ENCODE assay signal across 8 cellular contexts in genomic region chr6:10404107-10404798, GRCh38. TPM values are rescaled to one million over a fixed set of nuclear protein-coding genes. Genes with fewer than 3 reads are reported as not detected.
DNase-seq lines count a peak whose midpoint lies in the region; ATAC-seq lines count a peak whose summit lies in the region.

No MANE protein-coding gene starts in this region.

- H3K4me1 ChIP-seq in HUES64 (ENCODE audit: insufficient read depth, low read length): peaks cover 72% of the 10 kb centered on the region
- H3K4me1 ChIP-seq in naive thymus-derived CD4-positive, alpha-beta T cell (ENCODE audit: control insufficient read depth in 2 of 2, insufficient read depth in 2 of 2, low read length in 2 of 2): peaks cover 10 to 12% of the 10 kb centered on the region in 2 donors

- ATAC-seq in GM21526 (IDR thresholded peaks at IDR 0.05; ENCODE audit: low FRiP score, unreplicated experiment) (peak; percentile 95), esophagus mucosa (peak; percentile 93)
- peak; percentile 93 for ATAC-seq in naive thymus-derived CD4-positive, alpha-beta T cell
- ATAC-seq in stimulated activated effector memory CD8-positive, alpha-beta T cell treated with anti-CD3 and anti-CD28 coated beads, Interleukin-12 subunit alpha, Interleukin-12 subunit beta, amount 100 ng/mL, for 72 hours: peak; percentile 98

- H3K36me3 Mint-ChIP-seq in naive thymus-derived CD4-positive, alpha-beta T cell: peaks cover 0 to 27% (median 1%) of the 10 kb centered on the region in 5 donors
- no peaks in the 10 kb centered on the region for H3K36me3 Mint-ChIP-seq in stimulated activated effector memory CD8-positive, alpha-beta T cell treated with anti-CD3 and anti-CD28 coated beads, Interleukin-12 subunit alpha, Interleukin-12 subunit beta, amount 100 ng/mL, for 72 hours

- H3K27me3 Mint-ChIP-seq in naive thymus-derived CD4-positive, alpha-beta T cell: peaks cover 48 to 90% (median 66%) of the 10 kb centered on the region in 5 donors

- peaks cover 4 to 90% (median 43%) of the 10 kb centered on the region in 11 donors for H3K9me3 Mint-ChIP-seq in naive thymus-derived CD4-positive, alpha-beta T cell
- peaks cover 3% of the 10 kb centered on the region for H3K9me3 Mint-ChIP-seq in stimulated activated effector memory CD8-positive, alpha-beta T cell treated with anti-CD3 and anti-CD28 coated beads, Interleukin-12 subunit alpha, Interleukin-12 subunit beta, amount 100 ng/mL, for 72 hours

- peak overlapping the region; percentile 69 for H3K9ac ChIP-seq in HUES64 (ENCODE audit: low read depth, low read length)

- intact Hi-C loops in naive thymus-derived CD4-positive, alpha-beta T cell (cut with micrococcal nuclease): loop anchor here (1.0 to 10.0 kb wide), 11 partner anchors 8 to 1969 kb away; partner anchors contain the start of genes C6orf52 (in 2 of the 2), PAK1IP1 (in 2 of the 2), SLC35B3 (in 2 of the 2) and MAK (in 1 of the 2)

- POLR2A ChIA-PET in naive thymus-derived CD4-positive, alpha-beta T cell (lab: Charles Lee): no interaction called here

- H3K4me1 Mint-ChIP-seq in naive thymus-derived CD4-positive, alpha-beta T cell: peaks cover 6 to 20% (median 14%) of the 10 kb centered on the region in 7 donors
- peaks cover 1% of the 10 kb centered on the region for H3K4me1 Mint-ChIP-seq in stimulated activated effector memory CD8-positive, alpha-beta T cell treated with anti-CD3 and anti-CD28 coated beads, Interleukin-12 subunit alpha, Interleukin-12 subunit beta, amount 100 ng/mL, for 72 hours

- H3K27me3 ChIP-seq in HUES64 (ENCODE audit: insufficient read depth, low read length): peaks cover 95% of the 10 kb centered on the region
- H3K27me3 ChIP-seq in naive thymus-derived CD4-positive, alpha-beta T cell (ENCODE audit: control insufficient read depth in 2 of 2, insufficient read depth in 2 of 2, low read length in 2 of 2): peaks cover 0 to 9% of the 10 kb centered on the region in 2 donors

- H3K27ac Mint-ChIP-seq in naive thymus-derived CD4-positive, alpha-beta T cell: peak overlapping the region in 8 of 9 donors; percentile 41 to 90 (median 72)
- peak overlapping the region; percentile 54 for H3K27ac Mint-ChIP-seq in stimulated activated effector memory CD8-positive, alpha-beta T cell treated with anti-CD3 and anti-CD28 coated beads, Interleukin-12 subunit alpha, Interleukin-12 subunit beta, amount 100 ng/mL, for 72 hours

- peak overlapping the region; percentile 78; the same call in 1 of the 2 replicates for H3K27ac ChIP-seq in HUES64 (ENCODE audit: low read depth, low read length)
- peak overlapping the region; percentile 9 for H3K27ac ChIP-seq in naive thymus-derived CD4-positive, alpha-beta T cell (ENCODE audit: low read depth, low read length)

- CTCF ChIA-PET in naive thymus-derived CD4-positive, alpha-beta T cell (lab: Charles Lee): no interaction called here

- H3K36me3 ChIP-seq in HUES64 (ENCODE audit: insufficient read depth, low read length): no peaks in the 10 kb centered on the region; the same call in 1 of the 2 replicates
- H3K36me3 ChIP-seq in naive thymus-derived CD4-positive, alpha-beta T cell (ENCODE audit: control insufficient read depth in 2 of 3, insufficient read depth in 3 of 3, low read length in 3 of 3): no peaks in the 10 kb centered on the region

- under 1% methylated on average over 87 of the region's 87 CpGs for WGBS in HUES64

- H3K9me3 ChIP-seq in HUES64 (ENCODE audit: insufficient read depth, low read depth, low read length): no peaks in the 10 kb centered on the region
- peaks cover 0 to 15% (median 0%) of the 10 kb centered on the region in 3 experiments for H3K9me3 ChIP-seq in naive thymus-derived CD4-positive, alpha-beta T cell (ENCODE audit: control insufficient read depth in 2 of 3, low read length in 3 of 3)

- peak overlapping the region; percentile 74 for H3K4me3 ChIP-seq in HUES64 (ENCODE audit: low read length)
- H3K4me3 ChIP-seq in naive thymus-derived CD4-positive, alpha-beta T cell (ENCODE audit: low read length): peak overlapping the region; percentile 77

- DNase-seq in DMS53 (lab: John Stamatoyannopoulos, UW) (peak; percentile 95), OCI-M1 (lab: John Stamatoyannopoulos, UW) (peak; percentile 99), activated T-cell treated with anti-CD3 and anti-CD28 coated beads for 48 hours (ENCODE audit: low read depth) (peak; percentile 90)
- DNase-seq in naive thymus-derived CD4-positive, alpha-beta T cell: peak; percentile 77 to 90 (median 83)
- peak; percentile 62 to 90 for DNase-seq in stimulated activated effector memory CD8-positive, alpha-beta T cell treated with anti-CD3 and anti-CD28 coated beads, Interleukin-12 subunit alpha, Interleukin-12 subunit beta, amount 100 ng/mL, for 72 hours (ENCODE audit: low spot score in 2 of 2)

- H3K4me3 Mint-ChIP-seq in naive thymus-derived CD4-positive, alpha-beta T cell: peak overlapping the region; percentile 79 to 91 (median 84)
- H3K4me3 Mint-ChIP-seq in stimulated activated effector memory CD8-positive, alpha-beta T cell treated with anti-CD3 and anti-CD28 coated beads, Interleukin-12 subunit alpha, Interleukin-12 subunit beta, amount 100 ng/mL, for 72 hours: peak overlapping the region; percentile 68

RNA-seq across cellular contexts. Expression of gene TFAP2A, which starts 10.6 kb away (rescaled TPM):
- 4.0 TPM for polyA plus RNA-seq in HUES64 (2013, experiment 1 of 2)
- 8.7 TPM for polyA plus RNA-seq in HUES64 (2013, experiment 2 of 2)
- 59.6 TPM for total RNA-seq in esophagus mucosa
- not detected for total RNA-seq in naive thymus-derived CD4-positive, alpha-beta T cell
- not detected for polyA plus RNA-seq in naive thymus-derived CD4-positive, alpha-beta T cell

Comparison
In these comparisons a context has a peak if more than half of its experiments do, and no peak if none do; other contexts are left out.
1. Peak in every context shown above with its lines: DNase-seq, ATAC-seq, H3K4me3 ChIP-seq and H3K27ac ChIP-seq.
2. RNA of gene TFAP2A, which starts 10.6 kb away (total RNA-seq): 59.6 TPM in esophagus mucosa (single experiment); not detected in naive thymus-derived CD4-positive, alpha-beta T cell; every median in the first group is over 10 times any median in the second.